ENCODE assay signal across 1 cellular context in genomic region chr10:92240289-92241157, GRCh38.
TF ChIP-seq lines count a peak whose summit lies in the region.

No MANE protein-coding gene starts in this region.

TF ChIP-seq in K562, 482 proteins besides CTCF, POLR2A, EP300 and RAD21 (continued from another document):
- TF ChIP-seq MNT (conservative IDR thresholded peaks at IDR 0.05) (peak; percentile 31 to 66; a peak in 2 of 4 replicates), ELF1 (tag; IDR thresholded peaks at IDR 0.05) (0 out of 2 replicates have a peak, but pooled peaks have one; percentile 16)
